In the genomic region with DNA sequence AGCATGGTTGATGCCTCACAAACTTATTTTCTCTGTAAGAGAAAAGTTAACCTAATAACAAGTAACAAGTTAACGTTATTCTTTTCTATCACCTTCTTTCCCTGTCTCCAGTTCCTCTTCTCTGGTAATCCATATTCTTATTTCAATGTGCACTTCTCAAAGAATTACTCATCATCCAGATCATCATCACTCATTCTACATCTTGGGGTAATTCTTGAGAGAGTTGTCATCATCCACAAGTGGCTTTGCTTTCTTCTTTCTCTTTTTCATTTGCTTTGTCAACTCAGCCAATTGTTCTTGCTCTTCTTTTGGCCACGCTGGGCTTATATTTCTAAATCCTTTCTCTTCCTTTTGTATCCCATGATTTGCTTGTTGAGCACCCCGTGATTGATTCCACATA, we compare ENCODE assay signal across 2 cellular contexts.
TF ChIP-seq lines count a peak whose summit lies in the region.

No MANE protein-coding gene starts in this region.

TF ChIP-seq in SK-N-SH, 30 proteins besides CTCF, POLR2A, EP300 and RAD21:
- TF ChIP-seq NFIC (IDR thresholded peaks at IDR 0.05; ENCODE audit: borderline replicate concordance) (no peak), FOSL2 (IDR thresholded peaks at IDR 0.05; ENCODE audit: borderline replicate concordance, low read depth) (peak; percentile 57; the same call in 1 of the 2 replicates), JUND (IDR thresholded peaks at IDR 0.05) (peak; percentile 36)

TF ChIP-seq in SK-N-SH treated with all-trans-retinoic acid at 6 μM for 48 hours, 23 proteins besides CTCF, POLR2A, EP300 and RAD21:
- TF ChIP-seq TCF4 (CRISPR knock-in tag; IDR thresholded peaks at IDR 0.05; ENCODE audit: borderline replicate concordance) (no peak), BACH2 (CRISPR knock-in tag; IDR thresholded peaks at IDR 0.05; ENCODE audit: borderline replicate concordance) (no peak), ZNF8 (CRISPR knock-in tag; IDR thresholded peaks at IDR 0.05) (no peak), OSR1 (CRISPR knock-in tag; IDR thresholded peaks at IDR 0.05) (no peak), CSDC2 (CRISPR knock-in tag; IDR thresholded peaks at IDR 0.05) (no peak), ZFP30 (CRISPR knock-in tag; IDR thresholded peaks at IDR 0.05) (no peak), TOX (CRISPR knock-in tag; IDR thresholded peaks at IDR 0.05; ENCODE audit: borderline replicate concordance) (no peak), ZNF565 (CRISPR knock-in tag; conservative IDR thresholded peaks at IDR 0.05; ENCODE audit: low read depth) (no peak)
